In the genomic region with DNA sequence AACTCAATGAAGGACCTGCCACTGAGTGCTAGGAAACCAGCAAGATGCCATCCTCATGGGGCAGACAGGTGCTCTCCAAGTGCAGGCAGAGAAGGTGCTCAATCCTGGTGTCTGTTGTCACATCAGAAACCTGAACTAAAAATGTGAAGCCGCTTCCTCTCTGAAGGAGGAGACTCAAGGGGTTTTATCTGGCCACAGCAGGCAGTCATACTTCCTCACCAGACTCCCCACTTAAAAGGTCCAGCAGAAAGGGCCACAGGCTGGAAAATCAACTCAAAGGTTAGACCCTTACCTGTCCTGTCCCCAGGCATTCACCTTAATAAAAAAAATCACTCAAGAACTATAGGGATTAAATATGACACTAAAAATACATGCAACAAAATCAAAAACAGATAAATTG, we compare ENCODE assay signal across 12 cellular contexts. TPM values are rescaled to one million over a fixed set of nuclear protein-coding genes. Genes with fewer than 3 reads are reported as not detected.
DNase-seq lines count a peak whose midpoint lies in the region; ATAC-seq, FAIRE-seq and TF ChIP-seq lines count a peak whose summit lies in the region.
"Had no signal": no experiment of that assay in that cellular context is flagged by ENCODE, and none has a peak within 500 bp of the region (broad histone marks: within the 10 kb centered on the region; RNA-seq: fewer than 3 reads in every experiment).

No MANE protein-coding gene starts in this region.

- 93% methylated on average over 1 of the region's 1 CpG for WGBS in prostate gland

- no peaks in the 10 kb centered on the region for H3K27me3 Mint-ChIP-seq in activated CD4-positive, alpha-beta memory T cell treated with anti-CD3 and anti-CD28 coated beads for 36 hours
- no peaks in the 10 kb centered on the region for H3K27me3 Mint-ChIP-seq in memory B cell

- H3K27me3 ChIP-seq in BLaER1 treated with 17β-estradiol and CSF1 and Interleukin-3, amounts not matched to agents 10 nM and 100 nM = no peaks in the 10 kb centered on the region
- H3K27me3 ChIP-seq in prostate gland (replicated peaks; ENCODE audit: insufficient read depth) = no peaks in the 10 kb centered on the region

- H3K36me3 ChIP-seq in BLaER1 treated with 17β-estradiol and CSF1 and Interleukin-3, amounts not matched to agents 10 nM and 100 nM = peaks cover 29 to 68% (median 52%) of the 10 kb centered on the region in 11 experiments
- no peaks in the 10 kb centered on the region for H3K36me3 ChIP-seq in prostate gland

- peak overlapping the region; percentile 69 to 99 (median 89) for H3K4me2 ChIP-seq in BLaER1 treated with 17β-estradiol and CSF1 and Interleukin-3, amounts not matched to agents 10 nM and 100 nM

- peak; percentile 84 for FAIRE-seq in GM18507 (lab: Jason Lieb, UNC)
- FAIRE-seq: H1 had no signal

- ATAC-seq in memory B cell (ENCODE audit: low read depth) = no peak
- ATAC-seq in HG02884 (IDR thresholded peaks at IDR 0.05; ENCODE audit: unreplicated experiment) = no peak

- H3K4me1 ChIP-seq in BLaER1 treated with 17β-estradiol and CSF1 and Interleukin-3, amounts not matched to agents 10 nM and 100 nM = peaks cover 70 to 90% (median 80%) of the 10 kb centered on the region in 10 experiments
- H3K4me1 ChIP-seq in prostate gland (replicated peaks) = no peaks in the 10 kb centered on the region

- H3K27ac Mint-ChIP-seq in activated CD4-positive, alpha-beta memory T cell treated with anti-CD3 and anti-CD28 coated beads for 36 hours = peak overlapping the region; percentile 74
- peak overlapping the region; percentile 79 for H3K27ac Mint-ChIP-seq in memory B cell

- H3K9ac ChIP-seq in BLaER1 treated with 17β-estradiol and CSF1 and Interleukin-3, amounts not matched to agents 10 nM and 100 nM = peak overlapping the region in 7 of 11 experiments; percentile 11 to 48 (median 34); a peak in 6 of 22 replicates

- TF ChIP-seq POLR2A in prostate gland (IDR thresholded peaks at IDR 0.05) = no peak

- H3K36me3 Mint-ChIP-seq in activated CD4-positive, alpha-beta memory T cell treated with anti-CD3 and anti-CD28 coated beads for 36 hours = peaks cover 28% of the 10 kb centered on the region
- peaks cover 9% of the 10 kb centered on the region for H3K36me3 Mint-ChIP-seq in memory B cell

- POLR2A ChIA-PET in activated CD4-positive, alpha-beta memory T cell treated with anti-CD3 and anti-CD28 coated beads for 36 hours (lab: Charles Lee) = interaction anchor here (0.7 kb wide), 1 partner anchor 18 kb away, joined by 3 read pairs; no protein-coding TSS in a partner anchor

- DNase-seq in GM18507 (ENCODE audit: extremely low spot score, insufficient read length, low read depth) (no peak), memory B cell (ENCODE audit: low spot score in 2 of 2) (no peak), NCI-H526 (lab: John Stamatoyannopoulos, UW) (no peak), prostate gland (ENCODE audit: low spot score) (no peak)
- no peak for DNase-seq in activated CD4-positive, alpha-beta memory T cell treated with anti-CD3 and anti-CD28 coated beads for 36 hours
- DNase-seq in effector CD4-positive, alpha-beta T cell = no peak
- DNase-seq: DMS79; NCI-H1105; stimulated activated CD8-positive, alpha-beta memory T cell treated with anti-CD3 and anti-CD28 coated beads, Interleukin-4, amount 100 ng/mL, for 48 hours had no signal

- no peaks in the 10 kb centered on the region for H3K9me3 Mint-ChIP-seq in activated CD4-positive, alpha-beta memory T cell treated with anti-CD3 and anti-CD28 coated beads for 36 hours
- no peaks in the 10 kb centered on the region for H3K9me3 Mint-ChIP-seq in memory B cell

- TF ChIP-seq CTCF in prostate gland (IDR thresholded peaks at IDR 0.05) = no peak

- intact Hi-C loops in activated CD4-positive, alpha-beta memory T cell treated with anti-CD3 and anti-CD28 coated beads for 36 hours (cut with micrococcal nuclease) = loop anchor here (10.0 kb wide), 1 partner anchor 47 kb away; no protein-coding TSS in a partner anchor
- intact Hi-C loops in prostate gland (cut with DNase I) = no loop called here

- H3K4me1 Mint-ChIP-seq in activated CD4-positive, alpha-beta memory T cell treated with anti-CD3 and anti-CD28 coated beads for 36 hours (ENCODE audit: low read depth) = peaks cover 77% of the 10 kb centered on the region
- peaks cover 54% of the 10 kb centered on the region for H3K4me1 Mint-ChIP-seq in memory B cell

- no peak overlapping the region; a peak in 1 of 22 replicates for H3K27ac ChIP-seq in BLaER1 treated with 17β-estradiol and CSF1 and Interleukin-3, amounts not matched to agents 10 nM and 100 nM
- H3K27ac ChIP-seq in prostate gland = no peak overlapping the region

- H3K4me3 Mint-ChIP-seq in activated CD4-positive, alpha-beta memory T cell treated with anti-CD3 and anti-CD28 coated beads for 36 hours = peak overlapping the region; percentile 12
- H3K4me3 Mint-ChIP-seq in memory B cell = peak overlapping the region; percentile 77

- H4K20me1 ChIP-seq in BLaER1 treated with 17β-estradiol and CSF1 and Interleukin-3, amounts not matched to agents 10 nM and 100 nM = peaks cover 85 to 95% (median 94%) of the 10 kb centered on the region in 11 experiments

- CTCF ChIA-PET in activated CD4-positive, alpha-beta memory T cell treated with anti-CD3 and anti-CD28 coated beads for 36 hours (lab: Charles Lee) = no interaction called here

- H3K4me3 ChIP-seq in BLaER1 treated with 17β-estradiol and CSF1 and Interleukin-3, amounts not matched to agents 10 nM and 100 nM = no peak overlapping the region; a peak in 1 of 20 replicates
- no peak overlapping the region for H3K4me3 ChIP-seq in prostate gland

- peaks cover 0 to 4% (median 0%) of the 10 kb centered on the region in 11 experiments; a peak in 3 of 22 replicates for H3K9me3 ChIP-seq in BLaER1 treated with 17β-estradiol and CSF1 and Interleukin-3, amounts not matched to agents 10 nM and 100 nM (replicated peaks in 1 of 11)
- H3K9me3 ChIP-seq in prostate gland = no peaks in the 10 kb centered on the region

RNA-seq across cellular contexts. Expression of gene CCDC12, which starts 4.8 kb away (rescaled TPM):
- 10 to 100 TPM; 44.3 to 49.9 TPM for total RNA-seq in activated CD4-positive, alpha-beta memory T cell treated with anti-CD3 and anti-CD28 coated beads for 36 hours
- total RNA-seq in prostate gland = 10 to 100 TPM; 34.6 to 78.7 TPM

RNA-seq across cellular contexts. Expression of gene NBEAL2, which starts 7.7 kb away (rescaled TPM):
- total RNA-seq in activated CD4-positive, alpha-beta memory T cell treated with anti-CD3 and anti-CD28 coated beads for 36 hours = 100 to 1,000 TPM; 114 to 117 TPM
- 10 to 100 TPM; 25.8 to 53.5 TPM for total RNA-seq in prostate gland
